24 cellular contexts compared by ENCODE assay signal in the genomic region with DNA sequence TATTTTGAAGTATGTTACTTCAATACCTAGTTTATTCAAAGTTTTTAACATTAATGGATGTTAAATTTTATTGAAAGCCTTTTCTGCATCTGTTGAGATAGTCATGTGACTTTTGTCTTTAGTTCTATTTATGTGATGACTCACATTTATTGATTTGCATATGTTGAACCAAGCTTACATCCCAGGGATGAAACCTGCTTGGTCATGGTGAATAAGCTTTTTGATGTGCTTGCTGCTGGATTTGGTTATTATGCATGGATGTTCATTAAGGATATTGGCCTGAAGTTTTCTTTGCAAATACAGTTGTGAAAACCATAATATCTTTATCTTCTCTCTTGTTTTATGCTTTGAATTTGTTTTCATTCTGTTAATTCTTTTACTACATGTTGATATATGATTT.
DNase-seq lines count a peak whose midpoint lies in the region; ATAC-seq, FAIRE-seq and TF ChIP-seq lines count a peak whose summit lies in the region.
"Had no signal": no experiment of that assay in that cellular context is flagged by ENCODE, and none has a peak within 500 bp of the region (broad histone marks: within the 10 kb centered on the region; RNA-seq: fewer than 3 reads in every experiment).

No MANE protein-coding gene starts in this region.

- no peaks in the 10 kb centered on the region for H3K27me3 ChIP-seq in HepG2 (ENCODE audit: control insufficient read depth in 1 of 2, insufficient read depth in 2 of 2, low read length in 2 of 2)
- no peaks in the 10 kb centered on the region for H3K27me3 ChIP-seq in right lobe of liver
- no peaks in the 10 kb centered on the region for H3K27me3 ChIP-seq in K562 (ENCODE audit: control insufficient read depth in 2 of 2, insufficient read depth in 2 of 2, low read length in 2 of 2)
- H3K27me3 ChIP-seq: BE2C had no signal

- DNase-seq in HepG2 (ENCODE audit: low spot score) (no peak), right lobe of liver (no peak), NCI-H526 (lab: John Stamatoyannopoulos, UW) (peak; percentile 50 to 59), K562 (ENCODE audit: extremely low read depth in 1 of 4, low spot score in 3 of 4) (no peak), skeletal muscle cell (ENCODE audit: low read depth) (peak; percentile 6), COLO829 (ENCODE audit: low spot score) (no peak), SK-N-DZ (ENCODE audit: low spot score) (no peak)
- DNase-seq: 8988T, BE2C, DMS 273 treated with DMSO at 0.1 percent for 48 hours, H9, HFFc6, NCI-H1694, NCI-H2081, NCI-H2171, NCI-H345, NCI-H524 treated with DMSO at 0.1 percent for 48 hours, Right ventricle myocardium superior, T-cell had no signal

- in situ Hi-C loops in HepG2 (cut with HindIII; ENCODE audit: extremely low pct_ligation_motif_present, low pct_unique_long_range_greater_than_20kb) (no loop called here), K562 (cut with MboI) (no loop called here)

- H3K36me3 ChIP-seq in HepG2 (replicated peaks in 1 of 2; ENCODE audit: control insufficient read depth in 1 of 2, insufficient read depth in 2 of 2, low read length in 2 of 2): no peaks in the 10 kb centered on the region
- no peaks in the 10 kb centered on the region for H3K36me3 ChIP-seq in right lobe of liver
- H3K36me3 ChIP-seq in K562 (ENCODE audit: control insufficient read depth, insufficient read depth, low read length): no peaks in the 10 kb centered on the region
- H3K36me3 ChIP-seq: BE2C had no signal

- H3K9me1 ChIP-seq in K562 (ENCODE audit: control insufficient read depth, insufficient read depth, low read length): no peaks in the 10 kb centered on the region

- no peaks in the 10 kb centered on the region for H3K9me3 ChIP-seq in HepG2 (ENCODE audit: low read length)
- no peaks in the 10 kb centered on the region for H3K9me3 ChIP-seq in right lobe of liver
- no peaks in the 10 kb centered on the region for H3K9me3 ChIP-seq in K562 (replicated peaks; ENCODE audit: control insufficient read depth, insufficient read depth, low read depth, low read length)
- H3K9me3 ChIP-seq: BE2C had no signal

- no peaks in the 10 kb centered on the region for H3K79me2 ChIP-seq in HepG2 (ENCODE audit: insufficient read depth, low read length)
- H3K79me2 ChIP-seq in K562 (ENCODE audit: control insufficient read depth, insufficient read depth, low read length): no peaks in the 10 kb centered on the region

- no peak overlapping the region for H3K4me3 ChIP-seq in HepG2 (replicated peaks in 1 of 3; ENCODE audit: insufficient read depth in 1 of 3, low read depth in 2 of 3, low read length in 3 of 3)
- H3K4me3 ChIP-seq in right lobe of liver: no peak overlapping the region
- H3K4me3 ChIP-seq in K562: no peak overlapping the region
- no peak overlapping the region for H3K4me3 ChIP-seq in skeletal muscle cell (ENCODE audit: low read depth, low read length)

- TF ChIP-seq POLR2A in HepG2 (IDR thresholded peaks at IDR 0.05; ENCODE audit: insufficient read depth in 1 of 2, low read depth in 2 of 2, low read length in 2 of 2): no peak
- TF ChIP-seq POLR2A in right lobe of liver (IDR thresholded peaks at IDR 0.05): no peak
- TF ChIP-seq POLR2A in K562 (conservative IDR thresholded peaks at IDR 0.05): no peak

- no TSS peak for BruUV-seq in HepG2 (replicated peaks; lab: Mats Ljungman, UMichigan)
- no TSS peak for BruUV-seq in K562 (replicated peaks; lab: Mats Ljungman, UMichigan)

- H3K9ac ChIP-seq in HepG2 (ENCODE audit: insufficient read depth, low read depth, low read length) (no peak overlapping the region), K562 (ENCODE audit: insufficient read depth in 1 of 2, low read depth in 2 of 2, low read length in 2 of 2) (no peak overlapping the region)
- H3K9ac ChIP-seq: KMS-11 had no signal

- intact Hi-C loops in HepG2 (cut with micrococcal nuclease; ENCODE audit: unreplicated experiment): no loop called here
- intact Hi-C loops in right lobe of liver (cut with DNase I): no loop called here
- intact Hi-C loops in K562 (cut with micrococcal nuclease): no loop called here

- H3K27ac ChIP-seq in HepG2 (ENCODE audit: extremely low read length, insufficient read depth, low read length): no peak overlapping the region
- H3K27ac ChIP-seq in right lobe of liver: no peak overlapping the region
- no peak overlapping the region for H3K27ac ChIP-seq in K562 (ENCODE audit: extremely low read depth, low read depth, low read length)
- H3K27ac ChIP-seq: HL-60, KMS-11 had no signal

- TF ChIP-seq RAD21 in HepG2 (CRISPR knock-in tag; IDR thresholded peaks at IDR 0.05): no peak
- TF ChIP-seq RAD21 in K562 (CRISPR knock-in tag; conservative IDR thresholded peaks at IDR 0.05 in 1 of 2, IDR thresholded peaks at IDR 0.05 in 1 of 2): no peak

- ATAC-seq in HepG2 (no peak), right lobe of liver (no peak), K562 (no peak), GM19395 (IDR thresholded peaks at IDR 0.05; ENCODE audit: unreplicated experiment) (no peak)
- ATAC-seq: T-cell had no signal

- POLR2A ChIA-PET in HepG2 (lab: Yijun Ruan, JAX): no interaction called here
- POLR2A ChIA-PET in K562 (lab: Yijun Ruan, JAX): no interaction called here

- H3K4me2 ChIP-seq in HepG2 (ENCODE audit: low read depth, low read length) (no peak overlapping the region), K562 (ENCODE audit: insufficient read depth, low read length) (no peak overlapping the region)
- H3K4me2 ChIP-seq: KMS-11 had no signal

- H4K20me1 ChIP-seq in HepG2 (ENCODE audit: insufficient read depth, low read length) (no peaks in the 10 kb centered on the region), K562 (replicated peaks; ENCODE audit: control insufficient read depth, insufficient read depth, low read length) (no peaks in the 10 kb centered on the region)

- TF ChIP-seq EP300 in HepG2 (IDR thresholded peaks at IDR 0.05; ENCODE audit: low read depth in 2 of 2, low read length in 2 of 2) (no peak), HepG2 (CRISPR knock-in tag; IDR thresholded peaks at IDR 0.05; ENCODE audit: borderline replicate concordance) (no peak), K562 (IDR thresholded peaks at IDR 0.05; ENCODE audit: low read length) (no peak)

- FAIRE-seq in HepG2 (lab: Jason Lieb, UNC) (no peak), K562 (lab: Jason Lieb, UNC) (no peak)
- FAIRE-seq: G401.6, GM18507 had no signal

- CTCF ChIA-PET in HepG2 (lab: Yijun Ruan, JAX; ENCODE audit: low intra/inter-chr PET ratio, low total read pairs) (no interaction called here), K562 (lab: Yijun Ruan, JAX; ENCODE audit: low intra/inter-chr PET ratio) (no interaction called here)

- H2AFZ ChIP-seq in HepG2 (ENCODE audit: low read length) (no peak overlapping the region), K562 (ENCODE audit: low read depth, low read length) (no peak overlapping the region)

- TF ChIP-seq CTCF in HepG2 (CRISPR knock-in tag; IDR thresholded peaks at IDR 0.05): no peak
- TF ChIP-seq CTCF in right lobe of liver (IDR thresholded peaks at IDR 0.05): no peak
- TF ChIP-seq CTCF in K562 (IDR thresholded peaks at IDR 0.05 in 2 of 3, conservative IDR thresholded peaks at IDR 0.05 in 1 of 3; ENCODE audit: insufficient read depth in 2 of 3, low read depth in 1 of 3, low read length in 3 of 3): no peak

- no peaks in the 10 kb centered on the region for H3K4me1 ChIP-seq in HepG2 (ENCODE audit: insufficient read depth, low read length)
- H3K4me1 ChIP-seq in right lobe of liver: no peaks in the 10 kb centered on the region
- H3K4me1 ChIP-seq in K562 (replicated peaks in 1 of 2; ENCODE audit: control insufficient read depth in 2 of 2, insufficient read depth in 2 of 2, low read length in 2 of 2): no peaks in the 10 kb centered on the region
- H3K4me1 ChIP-seq: BE2C had no signal

TF ChIP-seq in HepG2, 621 proteins besides CTCF, POLR2A, EP300 and RAD21:
- TF ChIP-seq CSRNP1 (CRISPR knock-in tag; IDR thresholded peaks at IDR 0.05) (no peak), NFE2L2 (IDR thresholded peaks at IDR 0.05; ENCODE audit: low read length) (0 out of 2 replicates have a peak, but pooled peaks have one; percentile 12), XRCC5 (optimal IDR thresholded peaks at IDR 0.05; ENCODE audit: low read length) (no peak)

TF ChIP-seq in K562, 482 proteins besides CTCF, POLR2A, EP300 and RAD21 (continues in another document):
- no peak for TF ChIP-seq TCF7L2 (IDR thresholded peaks at IDR 0.05; ENCODE audit: low read depth, low read length)
- no peak for TF ChIP-seq ZBTB17 (CRISPR knock-in tag; IDR thresholded peaks at IDR 0.05)
- no peak for TF ChIP-seq ZNF592 (IDR thresholded peaks at IDR 0.05)
- no peak for TF ChIP-seq BRD9 (IDR thresholded peaks at IDR 0.05; ENCODE audit: low read depth, partially characterized antibody)

Comparison
In these comparisons a context has a peak if more than half of its experiments do, and no peak if none do; other contexts are left out.
1. DNase-seq: peak in NCI-H526 (2 of 2) and skeletal muscle cell (single experiment); none in HepG2 (single experiment), right lobe of liver (0 of 3), K562 (0 of 4), COLO829 (single experiment) and SK-N-DZ (single experiment).
2. Of the 241 proteins assayed by ChIP-seq in both HepG2 and K562: peak only in HepG2: none; only in K562: TFE3; in both: none; in neither: 240.